ENCODE assay signal across 1 cellular context in the genomic region with DNA sequence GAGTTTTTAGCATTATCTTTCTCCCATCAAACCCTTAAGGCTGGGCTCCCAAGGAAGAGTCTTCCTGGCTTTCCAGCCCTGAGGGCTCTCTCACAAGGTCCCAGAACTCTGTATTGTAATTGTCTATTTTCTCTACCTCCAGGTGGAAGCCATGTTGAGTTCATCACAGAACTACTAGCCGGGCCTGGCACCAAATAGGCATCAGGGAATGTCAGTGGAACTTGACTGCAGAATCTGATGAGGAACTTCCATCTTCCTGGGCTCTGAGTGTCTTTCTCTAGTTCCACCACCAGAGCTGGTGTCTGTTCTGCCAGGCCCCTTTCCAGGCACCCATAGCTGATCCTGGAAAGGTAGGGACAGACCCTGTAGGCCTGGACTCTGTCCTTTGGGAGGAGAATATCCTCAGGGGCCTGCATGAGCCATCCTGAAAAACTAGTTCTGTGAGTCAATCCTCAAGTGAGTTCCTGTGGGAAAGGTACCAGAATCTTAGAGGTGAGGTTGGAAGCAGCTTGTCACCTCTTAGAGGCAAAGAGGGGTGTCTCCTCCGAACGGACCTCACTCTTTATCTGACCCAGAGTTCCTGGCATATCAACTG.
TF ChIP-seq lines count a peak whose summit lies in the region.

No MANE protein-coding gene starts in this region.

TF ChIP-seq in GM23338, 12 proteins besides CTCF, POLR2A, EP300 and RAD21 (continued from another document):
- TF ChIP-seq, protein P1, sequence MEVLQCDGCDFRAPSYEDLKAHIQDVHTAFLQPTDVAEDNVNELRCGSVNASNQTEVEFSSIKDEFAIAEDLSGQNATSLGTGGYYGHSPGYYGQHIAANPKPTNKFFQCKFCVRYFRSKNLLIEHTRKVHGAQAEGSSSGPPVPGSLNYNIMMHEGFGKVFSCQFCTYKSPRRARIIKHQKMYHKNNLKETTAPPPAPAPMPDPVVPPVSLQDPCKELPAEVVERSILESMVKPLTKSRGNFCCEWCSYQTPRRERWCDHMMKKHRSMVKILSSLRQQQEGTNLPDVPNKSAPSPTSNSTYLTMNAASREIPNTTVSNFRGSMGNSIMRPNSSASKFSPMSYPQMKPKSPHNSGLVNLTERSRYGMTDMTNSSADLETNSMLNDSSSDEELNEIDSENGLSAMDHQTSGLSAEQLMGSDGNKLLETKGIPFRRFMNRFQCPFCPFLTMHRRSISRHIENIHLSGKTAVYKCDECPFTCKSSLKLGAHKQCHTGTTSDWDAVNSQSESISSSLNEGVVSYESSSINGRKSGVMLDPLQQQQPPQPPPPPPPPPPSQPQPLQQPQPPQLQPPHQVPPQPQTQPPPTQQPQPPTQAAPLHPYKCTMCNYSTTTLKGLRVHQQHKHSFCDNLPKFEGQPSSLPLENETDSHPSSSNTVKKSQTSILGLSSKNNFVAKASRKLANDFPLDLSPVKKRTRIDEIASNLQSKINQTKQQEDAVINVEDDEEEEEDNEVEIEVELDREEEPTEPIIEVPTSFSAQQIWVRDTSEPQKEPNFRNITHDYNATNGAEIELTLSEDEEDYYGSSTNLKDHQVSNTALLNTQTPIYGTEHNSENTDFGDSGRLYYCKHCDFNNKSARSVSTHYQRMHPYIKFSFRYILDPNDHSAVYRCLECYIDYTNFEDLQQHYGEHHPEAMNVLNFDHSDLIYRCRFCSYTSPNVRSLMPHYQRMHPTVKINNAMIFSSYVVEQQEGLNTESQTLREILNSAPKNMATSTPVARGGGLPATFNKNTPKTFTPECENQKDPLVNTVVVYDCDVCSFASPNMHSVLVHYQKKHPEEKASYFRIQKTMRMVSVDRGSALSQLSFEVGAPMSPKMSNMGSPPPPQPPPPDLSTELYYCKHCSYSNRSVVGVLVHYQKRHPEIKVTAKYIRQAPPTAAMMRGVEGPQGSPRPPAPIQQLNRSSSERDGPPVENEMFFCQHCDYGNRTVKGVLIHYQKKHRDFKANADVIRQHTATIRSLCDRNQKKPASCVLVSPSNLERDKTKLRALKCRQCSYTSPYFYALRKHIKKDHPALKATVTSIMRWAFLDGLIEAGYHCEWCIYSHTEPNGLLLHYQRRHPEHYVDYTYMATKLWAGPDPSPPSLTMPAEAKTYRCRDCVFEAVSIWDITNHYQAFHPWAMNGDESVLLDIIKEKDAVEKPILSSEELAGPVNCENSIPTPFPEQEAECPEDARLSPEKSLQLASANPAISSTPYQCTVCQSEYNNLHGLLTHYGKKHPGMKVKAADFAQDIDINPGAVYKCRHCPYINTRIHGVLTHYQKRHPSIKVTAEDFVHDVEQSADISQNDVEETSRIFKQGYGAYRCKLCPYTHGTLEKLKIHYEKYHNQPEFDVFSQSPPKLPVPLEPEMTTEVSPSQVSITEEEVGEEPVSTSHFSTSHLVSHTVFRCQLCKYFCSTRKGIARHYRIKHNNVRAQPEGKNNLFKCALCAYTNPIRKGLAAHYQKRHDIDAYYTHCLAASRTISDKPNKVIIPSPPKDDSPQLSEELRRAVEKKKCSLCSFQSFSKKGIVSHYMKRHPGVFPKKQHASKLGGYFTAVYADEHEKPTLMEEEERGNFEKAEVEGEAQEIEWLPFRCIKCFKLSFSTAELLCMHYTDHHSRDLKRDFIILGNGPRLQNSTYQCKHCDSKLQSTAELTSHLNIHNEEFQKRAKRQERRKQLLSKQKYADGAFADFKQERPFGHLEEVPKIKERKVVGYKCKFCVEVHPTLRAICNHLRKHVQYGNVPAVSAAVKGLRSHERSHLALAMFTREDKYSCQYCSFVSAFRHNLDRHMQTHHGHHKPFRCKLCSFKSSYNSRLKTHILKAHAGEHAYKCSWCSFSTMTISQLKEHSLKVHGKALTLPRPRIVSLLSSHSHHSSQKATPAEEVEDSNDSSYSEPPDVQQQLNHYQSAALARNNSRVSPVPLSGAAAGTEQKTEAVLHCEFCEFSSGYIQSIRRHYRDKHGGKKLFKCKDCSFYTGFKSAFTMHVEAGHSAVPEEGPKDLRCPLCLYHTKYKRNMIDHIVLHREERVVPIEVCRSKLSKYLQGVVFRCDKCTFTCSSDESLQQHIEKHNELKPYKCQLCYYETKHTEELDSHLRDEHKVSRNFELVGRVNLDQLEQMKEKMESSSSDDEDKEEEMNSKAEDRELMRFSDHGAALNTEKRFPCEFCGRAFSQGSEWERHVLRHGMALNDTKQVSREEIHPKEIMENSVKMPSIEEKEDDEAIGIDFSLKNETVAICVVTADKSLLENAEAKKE (CRISPR knock-in tag; IDR thresholded peaks at IDR 0.05): no peak
- TF ChIP-seq EZH2 (IDR thresholded peaks at IDR 0.05; ENCODE audit: low read depth, unreplicated experiment) (no peak), CREB1 (CRISPR knock-in tag; IDR thresholded peaks at IDR 0.05; ENCODE audit: low read depth) (no peak)
- TF ChIP-seq, protein P2, sequence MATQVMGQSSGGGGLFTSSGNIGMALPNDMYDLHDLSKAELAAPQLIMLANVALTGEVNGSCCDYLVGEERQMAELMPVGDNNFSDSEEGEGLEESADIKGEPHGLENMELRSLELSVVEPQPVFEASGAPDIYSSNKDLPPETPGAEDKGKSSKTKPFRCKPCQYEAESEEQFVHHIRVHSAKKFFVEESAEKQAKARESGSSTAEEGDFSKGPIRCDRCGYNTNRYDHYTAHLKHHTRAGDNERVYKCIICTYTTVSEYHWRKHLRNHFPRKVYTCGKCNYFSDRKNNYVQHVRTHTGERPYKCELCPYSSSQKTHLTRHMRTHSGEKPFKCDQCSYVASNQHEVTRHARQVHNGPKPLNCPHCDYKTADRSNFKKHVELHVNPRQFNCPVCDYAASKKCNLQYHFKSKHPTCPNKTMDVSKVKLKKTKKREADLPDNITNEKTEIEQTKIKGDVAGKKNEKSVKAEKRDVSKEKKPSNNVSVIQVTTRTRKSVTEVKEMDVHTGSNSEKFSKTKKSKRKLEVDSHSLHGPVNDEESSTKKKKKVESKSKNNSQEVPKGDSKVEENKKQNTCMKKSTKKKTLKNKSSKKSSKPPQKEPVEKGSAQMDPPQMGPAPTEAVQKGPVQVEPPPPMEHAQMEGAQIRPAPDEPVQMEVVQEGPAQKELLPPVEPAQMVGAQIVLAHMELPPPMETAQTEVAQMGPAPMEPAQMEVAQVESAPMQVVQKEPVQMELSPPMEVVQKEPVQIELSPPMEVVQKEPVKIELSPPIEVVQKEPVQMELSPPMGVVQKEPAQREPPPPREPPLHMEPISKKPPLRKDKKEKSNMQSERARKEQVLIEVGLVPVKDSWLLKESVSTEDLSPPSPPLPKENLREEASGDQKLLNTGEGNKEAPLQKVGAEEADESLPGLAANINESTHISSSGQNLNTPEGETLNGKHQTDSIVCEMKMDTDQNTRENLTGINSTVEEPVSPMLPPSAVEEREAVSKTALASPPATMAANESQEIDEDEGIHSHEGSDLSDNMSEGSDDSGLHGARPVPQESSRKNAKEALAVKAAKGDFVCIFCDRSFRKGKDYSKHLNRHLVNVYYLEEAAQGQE (IDR thresholded peaks at IDR 0.05; ENCODE audit: unreplicated experiment): no peak
